11 cellular contexts compared by ENCODE assay signal in genomic region chr2:42342795-42343241, GRCh38. TPM values are rescaled to one million over a fixed set of nuclear protein-coding genes. Genes with fewer than 3 reads are reported as not detected.
A peak's percentile ranks its signal among the peaks of the same experiment; 100 is the strongest.
DNase-seq lines count a peak whose midpoint lies in the region; ATAC-seq and TF ChIP-seq lines count a peak whose summit lies in the region.
"Had no signal": no experiment of that assay in that cellular context is flagged by ENCODE, and none has a peak within 500 bp of the region (broad histone marks: within the 10 kb centered on the region; RNA-seq: fewer than 3 reads in every experiment).

No MANE protein-coding gene starts in this region.

- no peak overlapping the region for H3T11ph ChIP-seq in H9 (ENCODE audit: low read length)

- no peaks in the 10 kb centered on the region for H3K23me2 ChIP-seq in H9 (ENCODE audit: insufficient read length, low read depth, low read length, poor library complexity, severe bottlenecking)

- no CpG with 5 or more reads among the region's 11 CpGs for WGBS in H9 (ENCODE audit: extremely low coverage, insufficient read length, low lambda C conversion rate)

- H3K4ac ChIP-seq in H9 (ENCODE audit: low read depth, low read length) = no peak overlapping the region

- no peaks in the 10 kb centered on the region for H3K4me1 ChIP-seq in H9 (ENCODE audit: insufficient read depth, low read length)

- no peaks in the 10 kb centered on the region for H4K20me1 ChIP-seq in H9 (ENCODE audit: control insufficient read depth, insufficient read depth, insufficient read length)

- H3K79me2 ChIP-seq in H9 (ENCODE audit: insufficient read depth, low read length) = no peaks in the 10 kb centered on the region; the same call in 1 of the 2 replicates

- DNase-seq in H9 = no peak
- DNase-seq in T-cell = no peak
- no peak for DNase-seq in left lobe of liver (ENCODE audit: low spot score)
- no peak for DNase-seq in stimulated activated naive B cell treated with anti-CD40 and anti-IgM and Interleukin-4, amounts not matched to agents 10 μg/mL and 1 μg/mL and 100 μg/mL, for 72 hours
- DNase-seq in globus pallidus (ENCODE audit: low spot score) = no peak
- DNase-seq in GF-D8 (lab: John Stamatoyannopoulos, UW) = no peak
- DNase-seq in DMS79 treated with DMSO at 0.1 percent for 48 hours (lab: John Stamatoyannopoulos, UW) = no peak
- DNase-seq: DMS153, NCI-H345 had no signal

- H2BK15ac ChIP-seq in H9 (ENCODE audit: low read depth, low read length) = no peak overlapping the region

- H2AK5ac ChIP-seq in H9 (ENCODE audit: insufficient read length, low read length) = no peak overlapping the region

- CTCF ChIA-PET in T-cell (lab: Charles Lee) = interaction anchor here in 1 of 2 donors (0.8 kb wide), 1 partner anchor 14 kb away, joined by 4 read pairs; no protein-coding TSS in a partner anchor

- H3K27ac ChIP-seq in H9 (ENCODE audit: insufficient read length, low read depth, low read length) = no peak overlapping the region

- H3K4me1 Mint-ChIP-seq in H9 (peaks cover 10 to 20% of the 10 kb centered on the region in 2 experiments), T-cell (peaks cover 32 to 43% (median 36%) of the 10 kb centered on the region in 3 donors)
- peaks cover 21 to 31% of the 10 kb centered on the region in 2 donors for H3K4me1 Mint-ChIP-seq in stimulated activated naive B cell treated with anti-CD40 and anti-IgM and Interleukin-4, amounts not matched to agents 10 μg/mL and 1 μg/mL and 100 μg/mL, for 72 hours

- H3K27me3 Mint-ChIP-seq in H9 (ENCODE audit: low read depth) (no peaks in the 10 kb centered on the region; the same call in 1 of the 2 replicates), T-cell (no peaks in the 10 kb centered on the region)
- H3K27me3 Mint-ChIP-seq in stimulated activated naive B cell treated with anti-CD40 and anti-IgM and Interleukin-4, amounts not matched to agents 10 μg/mL and 1 μg/mL and 100 μg/mL, for 72 hours = no peaks in the 10 kb centered on the region
- H3K27me3 Mint-ChIP-seq: IgD-negative memory B cell had no signal

- no peak overlapping the region for H3K4me3 Mint-ChIP-seq in H9
- H3K4me3 Mint-ChIP-seq in T-cell = no peak overlapping the region
- no peak overlapping the region for H3K4me3 Mint-ChIP-seq in stimulated activated naive B cell treated with anti-CD40 and anti-IgM and Interleukin-4, amounts not matched to agents 10 μg/mL and 1 μg/mL and 100 μg/mL, for 72 hours
- H3K4me3 Mint-ChIP-seq: IgD-negative memory B cell had no signal

- no peak for ATAC-seq in T-cell (replicated peaks in 1 of 4)
- ATAC-seq in left lobe of liver = peak; percentile 10
- peak; percentile 5 to 14 for ATAC-seq in stimulated activated naive B cell treated with anti-CD40 and anti-IgM and Interleukin-4, amounts not matched to agents 10 μg/mL and 1 μg/mL and 100 μg/mL, for 72 hours (replicated peaks)
- ATAC-seq in GM18502 (IDR thresholded peaks at IDR 0.05; ENCODE audit: poor library complexity, unreplicated experiment) = no peak

- H2AFZ ChIP-seq in H9 (ENCODE audit: low read length) = no peak overlapping the region

- H3K9me3 ChIP-seq in H9 (ENCODE audit: control insufficient read depth, low read depth, low read length) = no peaks in the 10 kb centered on the region

- POLR2A ChIA-PET in T-cell (lab: Charles Lee) = interaction anchor here in 1 of 2 donors (0.8 kb wide), 1 partner anchor 109 kb away, joined by 3 read pairs; no protein-coding TSS in a partner anchor

- H2BK120ac ChIP-seq in H9 (ENCODE audit: low read depth, low read length, poor library complexity, severe bottlenecking) = no peak overlapping the region

- no peak overlapping the region for H3K23ac ChIP-seq in H9 (ENCODE audit: insufficient read length, low read depth, low read length)

- no peak overlapping the region for H2BK20ac ChIP-seq in H9 (ENCODE audit: low read depth, low read length, poor library complexity, severe bottlenecking)

- H3K27me3 ChIP-seq in H9 (ENCODE audit: insufficient read depth, low read length) = no peaks in the 10 kb centered on the region

- no peak overlapping the region for H3K56ac ChIP-seq in H9 (ENCODE audit: insufficient read length, low read depth, low read length)

- H2BK5ac ChIP-seq in H9 (ENCODE audit: insufficient read length, low read length) = no peak overlapping the region

- H3K9ac ChIP-seq in H9 (ENCODE audit: extremely low read depth, insufficient read length, low read length) = no peak overlapping the region

- peaks cover 4% of the 10 kb centered on the region for H3K79me1 ChIP-seq in H9 (ENCODE audit: insufficient read depth, low read depth, low read length, poor library complexity, severe bottlenecking)

- no peak overlapping the region for H3K4me2 ChIP-seq in H9 (ENCODE audit: insufficient read depth, insufficient read length, low read length)

- H4K5ac ChIP-seq in H9 (ENCODE audit: insufficient read length, low read depth, low read length) = no peak overlapping the region

- H4K8ac ChIP-seq in H9 (replicated peaks; ENCODE audit: insufficient read length, low read depth, low read length) = no peak overlapping the region

- H3K18ac ChIP-seq in H9 (ENCODE audit: insufficient read length, low read depth, low read length) = no peak overlapping the region

- peak overlapping the region in 2 of 3 experiments; percentile 73 to 84; a peak in 4 of 7 replicates for H3K27ac Mint-ChIP-seq in H9
- peak overlapping the region; percentile 59 to 76 for H3K27ac Mint-ChIP-seq in T-cell
- H3K27ac Mint-ChIP-seq in stimulated activated naive B cell treated with anti-CD40 and anti-IgM and Interleukin-4, amounts not matched to agents 10 μg/mL and 1 μg/mL and 100 μg/mL, for 72 hours = peak overlapping the region; percentile 89

- no peak overlapping the region for H2BK12ac ChIP-seq in H9 (ENCODE audit: insufficient read length, low read depth, low read length)

- H3K9me3 Mint-ChIP-seq in H9 (no peaks in the 10 kb centered on the region), T-cell (peaks cover 0 to 4% (median 0%) of the 10 kb centered on the region in 3 donors)
- H3K9me3 Mint-ChIP-seq in stimulated activated naive B cell treated with anti-CD40 and anti-IgM and Interleukin-4, amounts not matched to agents 10 μg/mL and 1 μg/mL and 100 μg/mL, for 72 hours = peaks cover 2 to 4% of the 10 kb centered on the region in 2 donors
- H3K9me3 Mint-ChIP-seq: IgD-negative memory B cell had no signal

- H4K91ac ChIP-seq in H9 (ENCODE audit: insufficient read length, low read depth, low read length) = no peak overlapping the region

- no peak for TF ChIP-seq CTCF in H9 (conservative IDR thresholded peaks at IDR 0.05)

- H3K36me3 Mint-ChIP-seq in H9 (ENCODE audit: insufficient read depth in 1 of 3, low read depth in 3 of 3) (peaks cover 12 to 34% (median 29%) of the 10 kb centered on the region in 3 experiments; a peak in 6 of 7 replicates), T-cell (peaks cover 51% of the 10 kb centered on the region)
- H3K36me3 Mint-ChIP-seq in stimulated activated naive B cell treated with anti-CD40 and anti-IgM and Interleukin-4, amounts not matched to agents 10 μg/mL and 1 μg/mL and 100 μg/mL, for 72 hours = peaks cover 36 to 69% of the 10 kb centered on the region in 2 donors

- H3K14ac ChIP-seq in H9 (ENCODE audit: insufficient read depth, low read length) = no peak overlapping the region; the same call in 1 of the 2 replicates

RNA-seq across cellular contexts. Expression of gene COX7A2L, which starts 18.2 kb away (rescaled TPM):
- total RNA-seq in H9 (2021) (102 and 103 TPM in 2 replicates), T-cell (10 to 100 TPM; 59.6 to 76.4 (median 72.6) TPM), left lobe of liver (38.5 TPM)

Comparison
In these comparisons a context has a peak if more than half of its experiments do, and no peak if none do; other contexts are left out.
1. ATAC-seq: peak in left lobe of liver (single experiment) and stimulated activated naive B cell treated with anti-CD40 and anti-IgM and Interleukin-4, amounts not matched to agents 10 μg/mL and 1 μg/mL and 100 μg/mL, for 72 hours (2 of 2); none in T-cell (0 of 4) and GM18502 (single experiment).
2. Peak in every context shown above with its lines, with median percentiles within 50 percentile points of each other: H3K27ac Mint-ChIP-seq.